ENCODE assay signal across 1 cellular context in genomic region chr5:138282918-138283742, GRCh38.
A peak's percentile ranks its signal among the peaks of the same experiment; 100 is the strongest.
TF ChIP-seq lines count a peak whose summit lies in the region.

No MANE protein-coding gene starts in this region.

TF ChIP-seq in K562, 482 proteins besides CTCF, POLR2A, EP300 and RAD21 (continued from another document):
- TF ChIP-seq MYC (IDR thresholded peaks at IDR 0.05; ENCODE audit: low read depth, low read length) = peak; percentile 45
- TF ChIP-seq MYC (CRISPR knock-in tag; IDR thresholded peaks at IDR 0.05; ENCODE audit: borderline replicate concordance, low read depth) = no peak
- TF ChIP-seq, protein P1, sequence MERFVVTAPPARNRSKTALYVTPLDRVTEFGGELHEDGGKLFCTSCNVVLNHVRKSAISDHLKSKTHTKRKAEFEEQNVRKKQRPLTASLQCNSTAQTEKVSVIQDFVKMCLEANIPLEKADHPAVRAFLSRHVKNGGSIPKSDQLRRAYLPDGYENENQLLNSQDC (CRISPR knock-in tag; IDR thresholded peaks at IDR 0.05) = no peak
- no peak for TF ChIP-seq ZNF263 (CRISPR knock-in tag; IDR thresholded peaks at IDR 0.05; ENCODE audit: borderline replicate concordance)
- TF ChIP-seq U2AF2 (optimal IDR thresholded peaks at IDR 0.05; ENCODE audit: low read depth, low read length) = no peak
- no peak for TF ChIP-seq NCOA2 (IDR thresholded peaks at IDR 0.05; ENCODE audit: partially characterized antibody in 2 of 2)
- no peak for TF ChIP-seq SMARCC2 (IDR thresholded peaks at IDR 0.05; ENCODE audit: low read depth)
- peak; percentile 74 for TF ChIP-seq ZNF384 (IDR thresholded peaks at IDR 0.05; ENCODE audit: low read depth, low read length)
- no peak for TF ChIP-seq ZNF445 (CRISPR knock-in tag; IDR thresholded peaks at IDR 0.05; ENCODE audit: low read depth)
- no peak for TF ChIP-seq ZNF583 (CRISPR knock-in tag; IDR thresholded peaks at IDR 0.05)
- TF ChIP-seq, protein P2, sequence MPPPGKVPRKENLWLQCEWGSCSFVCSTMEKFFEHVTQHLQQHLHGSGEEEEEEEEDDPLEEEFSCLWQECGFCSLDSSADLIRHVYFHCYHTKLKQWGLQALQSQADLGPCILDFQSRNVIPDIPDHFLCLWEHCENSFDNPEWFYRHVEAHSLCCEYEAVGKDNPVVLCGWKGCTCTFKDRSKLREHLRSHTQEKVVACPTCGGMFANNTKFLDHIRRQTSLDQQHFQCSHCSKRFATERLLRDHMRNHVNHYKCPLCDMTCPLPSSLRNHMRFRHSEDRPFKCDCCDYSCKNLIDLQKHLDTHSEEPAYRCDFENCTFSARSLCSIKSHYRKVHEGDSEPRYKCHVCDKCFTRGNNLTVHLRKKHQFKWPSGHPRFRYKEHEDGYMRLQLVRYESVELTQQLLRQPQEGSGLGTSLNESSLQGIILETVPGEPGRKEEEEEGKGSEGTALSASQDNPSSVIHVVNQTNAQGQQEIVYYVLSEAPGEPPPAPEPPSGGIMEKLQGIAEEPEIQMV (tag; conservative IDR thresholded peaks at IDR 0.05; ENCODE audit: low read depth) = no peak
- TF ChIP-seq, protein P3, sequence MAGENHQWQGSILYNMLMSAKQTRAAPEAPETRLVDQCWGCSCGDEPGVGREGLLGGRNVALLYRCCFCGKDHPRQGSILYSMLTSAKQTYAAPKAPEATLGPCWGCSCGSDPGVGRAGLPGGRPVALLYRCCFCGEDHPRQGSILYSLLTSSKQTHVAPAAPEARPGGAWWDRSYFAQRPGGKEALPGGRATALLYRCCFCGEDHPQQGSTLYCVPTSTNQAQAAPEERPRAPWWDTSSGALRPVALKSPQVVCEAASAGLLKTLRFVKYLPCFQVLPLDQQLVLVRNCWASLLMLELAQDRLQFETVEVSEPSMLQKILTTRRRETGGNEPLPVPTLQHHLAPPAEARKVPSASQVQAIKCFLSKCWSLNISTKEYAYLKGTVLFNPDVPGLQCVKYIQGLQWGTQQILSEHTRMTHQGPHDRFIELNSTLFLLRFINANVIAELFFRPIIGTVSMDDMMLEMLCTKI (IDR thresholded peaks at IDR 0.05; ENCODE audit: partially characterized antibody) = no peak
- TF ChIP-seq ZNF239 (CRISPR knock-in tag; IDR thresholded peaks at IDR 0.05) = no peak
- 0 out of 2 replicates have a peak, but pooled peaks have one; percentile 27 for TF ChIP-seq HCFC1 (IDR thresholded peaks at IDR 0.05; ENCODE audit: low read depth, low read length)
- no peak for TF ChIP-seq ZNF253 (CRISPR knock-in tag; conservative IDR thresholded peaks at IDR 0.05)
- no peak for TF ChIP-seq NCOA1 (IDR thresholded peaks at IDR 0.05; ENCODE audit: low read depth)
- no peak for TF ChIP-seq CREB1 (IDR thresholded peaks at IDR 0.05)
- no peak for TF ChIP-seq CREB1 (CRISPR knock-in tag; IDR thresholded peaks at IDR 0.05)
- TF ChIP-seq, protein P4, sequence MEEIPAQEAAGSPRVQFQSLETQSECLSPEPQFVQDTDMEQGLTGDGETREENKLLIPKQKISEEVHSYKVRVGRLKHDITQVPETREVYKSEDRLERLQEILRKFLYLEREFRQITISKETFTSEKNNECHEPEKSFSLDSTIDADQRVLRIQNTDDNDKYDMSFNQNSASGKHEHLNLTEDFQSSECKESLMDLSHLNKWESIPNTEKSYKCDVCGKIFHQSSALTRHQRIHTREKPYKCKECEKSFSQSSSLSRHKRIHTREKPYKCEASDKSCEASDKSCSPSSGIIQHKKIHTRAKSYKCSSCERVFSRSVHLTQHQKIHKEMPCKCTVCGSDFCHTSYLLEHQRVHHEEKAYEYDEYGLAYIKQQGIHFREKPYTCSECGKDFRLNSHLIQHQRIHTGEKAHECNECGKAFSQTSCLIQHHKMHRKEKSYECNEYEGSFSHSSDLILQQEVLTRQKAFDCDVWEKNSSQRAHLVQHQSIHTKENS (CRISPR knock-in tag; IDR thresholded peaks at IDR 0.05) = no peak
- no peak for TF ChIP-seq ZNF121 (CRISPR knock-in tag; conservative IDR thresholded peaks at IDR 0.05)
- no peak for TF ChIP-seq MIER1 (IDR thresholded peaks at IDR 0.05; ENCODE audit: low read depth)
- TF ChIP-seq MAX (CRISPR knock-in tag; IDR thresholded peaks at IDR 0.05) = peak; percentile 38; the same call in 1 of the 2 replicates
- TF ChIP-seq MAZ (CRISPR knock-in tag; conservative IDR thresholded peaks at IDR 0.05 in 1 of 2, IDR thresholded peaks at IDR 0.05 in 1 of 2) = no peak
- 0 out of 2 replicates have a peak, but pooled peaks have one; percentile 3 for TF ChIP-seq USF2 (CRISPR knock-in tag; IDR thresholded peaks at IDR 0.05)
- no peak for TF ChIP-seq ZNF407 (IDR thresholded peaks at IDR 0.05; ENCODE audit: low read depth)
- TF ChIP-seq HMGXB4 (CRISPR knock-in tag; IDR thresholded peaks at IDR 0.05) = no peak
- no peak for TF ChIP-seq CBFB (CRISPR knock-in tag; IDR thresholded peaks at IDR 0.05)
- TF ChIP-seq ZKSCAN3 (CRISPR knock-in tag; IDR thresholded peaks at IDR 0.05) = no peak
- no peak for TF ChIP-seq DACH1 (IDR thresholded peaks at IDR 0.05; ENCODE audit: partially characterized antibody)
- no peak for TF ChIP-seq CCAR2 (IDR thresholded peaks at IDR 0.05; ENCODE audit: low read depth, low read length)
- peak; percentile 94 for TF ChIP-seq BHLHE40 (IDR thresholded peaks at IDR 0.05; ENCODE audit: low read length)
- no peak for TF ChIP-seq SMARCA5 (IDR thresholded peaks at IDR 0.05)
